Comparison of ENCODE assay signal across 8 cellular contexts in genomic region chr6:150622941-150623874, GRCh38. TPM values are rescaled to one million over a fixed set of nuclear protein-coding genes. Genes with fewer than 3 reads are reported as not detected.
A peak's percentile ranks its signal among the peaks of the same experiment; 100 is the strongest.
DNase-seq lines count a peak whose midpoint lies in the region; ATAC-seq and TF ChIP-seq lines count a peak whose summit lies in the region.

No MANE protein-coding gene starts in this region.

- no peak for TF ChIP-seq POLR2A in NB4 (IDR thresholded peaks at IDR 0.05; ENCODE audit: extremely low read depth, insufficient read length)
- no peak for TF ChIP-seq POLR2A in esophagus muscularis mucosa (IDR thresholded peaks at IDR 0.05; ENCODE audit: low read depth)

- peak; percentile 4 to 32 for DNase-seq in SHP77 (lab: John Stamatoyannopoulos, UW)
- DNase-seq in SHP77 treated with DMSO at 0.1 percent for 48 hours (lab: John Stamatoyannopoulos, UW), result no peak
- DNase-seq in NB4 (ENCODE audit: low read depth), result peak; percentile 31
- DNase-seq in esophagus muscularis mucosa (ENCODE audit: extremely low spot score), result peak; percentile 83
- no peak for DNase-seq in NCI-H2081 treated with DMSO at 0.1 percent for 48 hours (lab: John Stamatoyannopoulos, UW)
- DNase-seq in caudate nucleus (lab: John Stamatoyannopoulos, UW), result no peak
- DNase-seq in HEK293T (ENCODE audit: extremely low spot score), result no peak

- intact Hi-C loops in esophagus muscularis mucosa (cut with DNase I), result no loop called here

- POLR2A ChIA-PET in HEK293T (lab: Yijun Ruan, JAX), result no interaction called here

- peak; percentile 97 for ATAC-seq in HG02610 (IDR thresholded peaks at IDR 0.05; ENCODE audit: unreplicated experiment)

- H3K27ac ChIP-seq in esophagus muscularis mucosa (replicated peaks in 1 of 4) (no peak overlapping the region), caudate nucleus (ENCODE audit: low read depth, low read length) (no peak overlapping the region)

- no peak overlapping the region for H3K4me3 ChIP-seq in NB4 (ENCODE audit: low read depth, low read length)
- H3K4me3 ChIP-seq in esophagus muscularis mucosa, result no peak overlapping the region

- H3K27me3 ChIP-seq in esophagus muscularis mucosa, result no peaks in the 10 kb centered on the region

- TF ChIP-seq EP300 in esophagus muscularis mucosa (IDR thresholded peaks at IDR 0.05), result no peak

- no peaks in the 10 kb centered on the region for H3K9me3 ChIP-seq in esophagus muscularis mucosa

- WGBS in esophagus muscularis mucosa, result 96% methylated on average over 18 of the region's 18 CpGs

- H3K36me3 ChIP-seq in esophagus muscularis mucosa, result no peaks in the 10 kb centered on the region

- TF ChIP-seq CTCF in NB4 (IDR thresholded peaks at IDR 0.05; ENCODE audit: low read depth, low read length) (no peak), esophagus muscularis mucosa (IDR thresholded peaks at IDR 0.05) (no peak)

- H3K4me1 ChIP-seq in esophagus muscularis mucosa, result peaks cover 0 to 18% (median 6%) of the 10 kb centered on the region in 4 donors

- CTCF ChIA-PET in HEK293T (lab: Yijun Ruan, JAX), result interaction anchor here (0.5 kb wide), 1 partner anchor 11 kb away, joined by 4 read pairs; no protein-coding TSS in a partner anchor

TF ChIP-seq in HEK293T, 16 proteins besides CTCF, POLR2A, EP300 and RAD21:
- TF ChIP-seq BHLHE40 (IDR thresholded peaks at IDR 0.05; ENCODE audit: borderline replicate concordance) (no peak), CTBP1 (IDR thresholded peaks at IDR 0.05; ENCODE audit: borderline replicate concordance) (no peak), SP1 (IDR thresholded peaks at IDR 0.05) (no peak), SUZ12 (IDR thresholded peaks at IDR 0.05) (no peak), FOXK2 (IDR thresholded peaks at IDR 0.05) (no peak), ZNF384 (IDR thresholded peaks at IDR 0.05) (no peak), ELF4 (IDR thresholded peaks at IDR 0.05) (no peak), NFRKB (IDR thresholded peaks at IDR 0.05) (no peak), PKNOX1 (IDR thresholded peaks at IDR 0.05) (no peak), FOXA1 (IDR thresholded peaks at IDR 0.05) (no peak), ARNT (IDR thresholded peaks at IDR 0.05) (no peak), LEF1 (IDR thresholded peaks at IDR 0.05; ENCODE audit: borderline replicate concordance) (no peak), TARDBP (IDR thresholded peaks at IDR 0.05) (no peak), L3MBTL2 (conservative IDR thresholded peaks at IDR 0.05) (no peak), HDGF (IDR thresholded peaks at IDR 0.05; ENCODE audit: borderline replicate concordance) (no peak), FOXM1 (IDR thresholded peaks at IDR 0.05; ENCODE audit: borderline replicate concordance) (no peak)

RNA-seq across cellular contexts. Expression of gene PLEKHG1, which starts 23.5 kb away (rescaled TPM):
- total RNA-seq in esophagus muscularis mucosa, result 10 to 100 TPM; 11.5 to 22.0 (median 13.2) TPM

Comparison
In these comparisons a context has a peak if more than half of its experiments do, and no peak if none do; other contexts are left out.
1. DNase-seq: peak in SHP77 (2 of 2), NB4 (single experiment) and esophagus muscularis mucosa (single experiment); none in SHP77 treated with DMSO at 0.1 percent for 48 hours (single experiment), NCI-H2081 treated with DMSO at 0.1 percent for 48 hours (single experiment), caudate nucleus (0 of 61) and HEK293T (single experiment).